In genomic region chr10:69142983-69143382, GRCh38 we compare ENCODE assay signal across 16 cellular contexts. TPM values are rescaled to one million over a fixed set of nuclear protein-coding genes. Genes with fewer than 3 reads are reported as not detected.
"Had no signal": no experiment of that assay in that cellular context is flagged by ENCODE, and none has a peak within 500 bp of the region (broad histone marks: within the 10 kb centered on the region; RNA-seq: fewer than 3 reads in every experiment).

No MANE protein-coding gene starts in this region.

- H3K4me3 ChIP-seq: colonic mucosa, gastroesophageal sphincter, heart left ventricle, tibial artery had no signal

- ATAC-seq: gastroesophageal sphincter; heart left ventricle; stimulated activated naive CD8-positive, alpha-beta T cell treated with anti-CD3 and anti-CD28 coated beads, Interleukin-15, Interleukin-2, amounts not matched to agents 100 U/mL and 50 U/mL, for 24 hours had no signal

- H3K9me3 Mint-ChIP-seq: activated naive CD8-positive, alpha-beta T cell treated with anti-CD3 and anti-CD28 coated beads for 36 hours; brain had no signal

- H3K36me3 ChIP-seq: colonic mucosa had no signal

- H3K27me3 ChIP-seq: colonic mucosa, gastroesophageal sphincter, heart left ventricle, tibial artery had no signal

- DNase-seq: activated CD4-positive, alpha-beta T cell treated with anti-CD3 and anti-CD28 coated beads, Interleukin-2, amount 50 U/mL, for 4 hours; activated naive CD8-positive, alpha-beta T cell treated with anti-CD3 and anti-CD28 coated beads for 36 hours; anterior cingulate cortex; central memory CD4-positive, alpha-beta T cell; colonic mucosa; heart left ventricle; mesendoderm; stimulated activated naive CD8-positive, alpha-beta T cell treated with anti-CD3 and anti-CD28 coated beads, Interleukin-15, Interleukin-2, amounts not matched to agents 100 U/mL and 50 U/mL, for 24 hours; substantia nigra; tibial artery; WERI-Rb-1 had no signal

- H3K27ac Mint-ChIP-seq: activated naive CD8-positive, alpha-beta T cell treated with anti-CD3 and anti-CD28 coated beads for 36 hours; brain; progenitor cell of endocrine pancreas had no signal

- FAIRE-seq: urothelium cell line had no signal

- H3K4me3 Mint-ChIP-seq: activated naive CD8-positive, alpha-beta T cell treated with anti-CD3 and anti-CD28 coated beads for 36 hours; brain had no signal

- H3K9me3 ChIP-seq: colonic mucosa, gastroesophageal sphincter, heart left ventricle, tibial artery had no signal

- H3K27ac ChIP-seq: colonic mucosa, gastroesophageal sphincter, heart left ventricle, tibial artery, WERI-Rb-1 had no signal

- H3K27me3 Mint-ChIP-seq: activated naive CD8-positive, alpha-beta T cell treated with anti-CD3 and anti-CD28 coated beads for 36 hours; brain; progenitor cell of endocrine pancreas had no signal

RNA-seq across cellular contexts. Expression of gene SRGN, which starts 55.1 kb away (rescaled TPM):
- total RNA-seq: progenitor cell of endocrine pancreas had no signal
- polyA plus RNA-seq: neural cell had no signal
